In genomic region chr6:93624408-93624807, GRCh38 we compare ENCODE assay signal across 14 cellular contexts.
DNase-seq lines count a peak whose midpoint lies in the region; ATAC-seq lines count a peak whose summit lies in the region.
"Had no signal": no experiment of that assay in that cellular context is flagged by ENCODE, and none has a peak within 500 bp of the region (broad histone marks: within the 10 kb centered on the region; RNA-seq: fewer than 3 reads in every experiment).

No MANE protein-coding gene starts in this region.

- no peak overlapping the region for H3K27ac Mint-ChIP-seq in stimulated activated naive B cell treated with anti-CD40 and anti-IgM and Interleukin-4, amounts not matched to agents 10 μg/mL and 1 μg/mL and 100 μg/mL, for 72 hours
- H3K27ac Mint-ChIP-seq: activated CD8-positive, alpha-beta T cell treated with anti-CD3 and anti-CD28 coated beads for 36 hours; endodermal cell had no signal

- DNase-seq in COLO668 (lab: John Stamatoyannopoulos, UW; ENCODE audit: unreplicated experiment): peak; percentile 47
- DNase-seq in NCI-H1092 treated with DMSO at 0.1 percent for 48 hours (lab: John Stamatoyannopoulos, UW): peak; percentile 79
- peak; percentile 93 for DNase-seq in NCI-H345 (lab: John Stamatoyannopoulos, UW)
- peak in 28 of 51 donors; percentile 0 to 50 (median 20) for DNase-seq in hypothalamus (lab: John Stamatoyannopoulos, UW)
- DNase-seq in activated CD4-positive, alpha-beta T cell treated with anti-CD3 and anti-CD28 coated beads for 1 hour: no peak
- no peak for DNase-seq in stimulated activated naive B cell treated with anti-CD40 and anti-IgM and Interleukin-4, amounts not matched to agents 10 μg/mL and 1 μg/mL and 100 μg/mL, for 72 hours
- DNase-seq: activated CD8-positive, alpha-beta T cell treated with anti-CD3 and anti-CD28 coated beads for 36 hours; endodermal cell; Kasumi-1; stimulated activated CD4-positive, alpha-beta T cell treated with anti-CD3 and anti-CD28 coated beads, Interleukin-12 subunit alpha, Interleukin-12 subunit beta, amount 100 ng/mL, for 4 hours; stimulated activated naive CD8-positive, alpha-beta T cell treated with anti-CD3 and anti-CD28 coated beads, Interleukin-15, Interleukin-2, amounts not matched to agents 100 U/mL and 50 U/mL, for 24 hours had no signal

- H3K9me3 Mint-ChIP-seq in stimulated activated naive B cell treated with anti-CD40 and anti-IgM and Interleukin-4, amounts not matched to agents 10 μg/mL and 1 μg/mL and 100 μg/mL, for 72 hours: peaks cover 2% of the 10 kb centered on the region in 2 donors
- H3K9me3 Mint-ChIP-seq: endodermal cell had no signal

- ATAC-seq in GM21723 (IDR thresholded peaks at IDR 0.05; ENCODE audit: unreplicated experiment): no peak
- ATAC-seq in GM18867 (IDR thresholded peaks at IDR 0.05; ENCODE audit: unreplicated experiment): no peak
- no peak for ATAC-seq in stimulated activated naive B cell treated with anti-CD40 and anti-IgM and Interleukin-4, amounts not matched to agents 10 μg/mL and 1 μg/mL and 100 μg/mL, for 72 hours (replicated peaks)
- ATAC-seq: activated CD8-positive, alpha-beta T cell treated with anti-CD3 and anti-CD28 coated beads for 36 hours; stimulated activated naive CD8-positive, alpha-beta T cell treated with anti-CD3 and anti-CD28 coated beads, Interleukin-15, Interleukin-2, amounts not matched to agents 100 U/mL and 50 U/mL, for 24 hours had no signal

- H3K36me3 Mint-ChIP-seq in stimulated activated naive B cell treated with anti-CD40 and anti-IgM and Interleukin-4, amounts not matched to agents 10 μg/mL and 1 μg/mL and 100 μg/mL, for 72 hours: no peaks in the 10 kb centered on the region

- no peaks in the 10 kb centered on the region for H3K27me3 Mint-ChIP-seq in stimulated activated naive B cell treated with anti-CD40 and anti-IgM and Interleukin-4, amounts not matched to agents 10 μg/mL and 1 μg/mL and 100 μg/mL, for 72 hours
- H3K27me3 Mint-ChIP-seq: activated CD8-positive, alpha-beta T cell treated with anti-CD3 and anti-CD28 coated beads for 36 hours; central memory CD8-positive, alpha-beta T cell had no signal

- H3K4me1 Mint-ChIP-seq in stimulated activated naive B cell treated with anti-CD40 and anti-IgM and Interleukin-4, amounts not matched to agents 10 μg/mL and 1 μg/mL and 100 μg/mL, for 72 hours: no peaks in the 10 kb centered on the region
- H3K4me1 Mint-ChIP-seq: central memory CD8-positive, alpha-beta T cell; endodermal cell had no signal

- no peak overlapping the region for H3K4me3 Mint-ChIP-seq in stimulated activated naive B cell treated with anti-CD40 and anti-IgM and Interleukin-4, amounts not matched to agents 10 μg/mL and 1 μg/mL and 100 μg/mL, for 72 hours
- H3K4me3 Mint-ChIP-seq: activated CD8-positive, alpha-beta T cell treated with anti-CD3 and anti-CD28 coated beads for 36 hours; central memory CD8-positive, alpha-beta T cell; endodermal cell had no signal

Comparison
In these comparisons a context has a peak if more than half of its experiments do, and no peak if none do; other contexts are left out.
1. DNase-seq: peak in COLO668 (single experiment), NCI-H1092 treated with DMSO at 0.1 percent for 48 hours (single experiment), NCI-H345 (single experiment) and hypothalamus (28 of 51); none in activated CD4-positive, alpha-beta T cell treated with anti-CD3 and anti-CD28 coated beads for 1 hour (single experiment) and stimulated activated naive B cell treated with anti-CD40 and anti-IgM and Interleukin-4, amounts not matched to agents 10 μg/mL and 1 μg/mL and 100 μg/mL, for 72 hours (single experiment).